Comparison of ENCODE assay signal across 24 cellular contexts in genomic region chr11:115765803-115766239, GRCh38.
A peak's percentile ranks its signal among the peaks of the same experiment; 100 is the strongest.
DNase-seq lines count a peak whose midpoint lies in the region; ATAC-seq and TF ChIP-seq lines count a peak whose summit lies in the region.
"Had no signal": no experiment of that assay in that cellular context is flagged by ENCODE, and none has a peak within 500 bp of the region (broad histone marks: within the 10 kb centered on the region; RNA-seq: fewer than 3 reads in every experiment).

No MANE protein-coding gene starts in this region.

- TF ChIP-seq CTCF in DND-41 (IDR thresholded peaks at IDR 0.05; ENCODE audit: borderline replicate concordance, extremely low read depth, low read length, poor library complexity, severe bottlenecking) (no peak), foreskin keratinocyte (conservative IDR thresholded peaks at IDR 0.05) (no peak), foreskin fibroblast (IDR thresholded peaks at IDR 0.05; ENCODE audit: low read depth, low read length) (no peak)

- no peak overlapping the region for H3K9ac ChIP-seq in DND-41 (ENCODE audit: low read depth, low read length)

- H3K27ac Mint-ChIP-seq in immature natural killer cell = no peak overlapping the region
- H3K27ac Mint-ChIP-seq: activated CD8-positive, alpha-beta T cell treated with anti-CD3 and anti-CD28 coated beads, Interleukin-2, amount 10 ng/mL, durations not matched to agents 7 days and 5 days; activated T-cell treated with anti-CD3 and anti-CD28 coated beads, Interleukin-2, amount 50 U/mL, for 24 hours; memory B cell; naive B cell had no signal

- H3K36me3 ChIP-seq in DND-41 (ENCODE audit: insufficient read depth, low read length) = no peaks in the 10 kb centered on the region
- H3K36me3 ChIP-seq: ascending aorta, right atrium auricular region, thoracic aorta had no signal

- H4K20me1 ChIP-seq in DND-41 (ENCODE audit: insufficient read depth, low read length) = no peaks in the 10 kb centered on the region

- H3K27ac ChIP-seq in DND-41 (ENCODE audit: low read length) = no peak overlapping the region
- H3K27ac ChIP-seq in foreskin keratinocyte = peak overlapping the region; percentile 62
- H3K27ac ChIP-seq: ascending aorta, PC-9, right atrium auricular region, SK-N-MC, thoracic aorta had no signal

- in situ Hi-C loops in SK-MEL-5 (cut with HindIII; ENCODE audit: low pct_unique_long_range_greater_than_20kb, low sequenced_read_pairs) = no loop called here

- no peak overlapping the region for H2AFZ ChIP-seq in DND-41 (ENCODE audit: low read depth, low read length)
- H2AFZ ChIP-seq: PC-9 had no signal

- H3K79me2 ChIP-seq in DND-41 (ENCODE audit: insufficient read depth, low read length) = no peaks in the 10 kb centered on the region

- no peaks in the 10 kb centered on the region for H3K9me3 ChIP-seq in DND-41 (ENCODE audit: insufficient read depth, low read length, severe bottlenecking)
- H3K9me3 ChIP-seq: ascending aorta, right atrium auricular region, thoracic aorta had no signal

- H3K4me3 ChIP-seq in DND-41 (ENCODE audit: low read depth in 1 of 2, low read length in 2 of 2) (no peak overlapping the region), foreskin fibroblast (ENCODE audit: low read depth in 1 of 2, low read length in 2 of 2) (no peak overlapping the region)
- H3K4me3 ChIP-seq: ascending aorta, PC-9, right atrium auricular region, SK-N-MC, thoracic aorta had no signal

- H3K36me3 Mint-ChIP-seq in immature natural killer cell = no peaks in the 10 kb centered on the region
- H3K36me3 Mint-ChIP-seq: memory B cell, naive B cell had no signal

- no peak overlapping the region for H3K4me3 Mint-ChIP-seq in immature natural killer cell
- H3K4me3 Mint-ChIP-seq: activated CD8-positive, alpha-beta T cell treated with anti-CD3 and anti-CD28 coated beads, Interleukin-2, amount 10 ng/mL, durations not matched to agents 7 days and 5 days; activated T-cell treated with anti-CD3 and anti-CD28 coated beads, Interleukin-2, amount 50 U/mL, for 24 hours; memory B cell; naive B cell had no signal

- ATAC-seq in DND-41 (ENCODE audit: insufficient read depth, low read depth) (peak; percentile 55), foreskin keratinocyte (peak; percentile 76), left lobe of liver (no peak), HG02938 (IDR thresholded peaks at IDR 0.05; ENCODE audit: unreplicated experiment) (no peak)
- ATAC-seq: activated CD8-positive, alpha-beta T cell treated with anti-CD3 and anti-CD28 coated beads, Interleukin-2, amount 10 ng/mL, durations not matched to agents 7 days and 5 days had no signal

- peaks cover 0 to under 1% of the 10 kb centered on the region in 2 donors for H3K4me1 Mint-ChIP-seq in immature natural killer cell
- H3K4me1 Mint-ChIP-seq: memory B cell, naive B cell had no signal

- H3K4me1 ChIP-seq in DND-41 (ENCODE audit: insufficient read depth, low read length) (no peaks in the 10 kb centered on the region), foreskin keratinocyte (peaks cover 4% of the 10 kb centered on the region)
- H3K4me1 ChIP-seq: ascending aorta had no signal

- peak; percentile 7 for DNase-seq in DND-41
- DNase-seq in LoVo (ENCODE audit: low spot score) = peak; percentile 9
- DNase-seq in SK-MEL-5 (ENCODE audit: low read depth, low spot score) = peak; percentile 49
- peak; percentile 56 to 86 for DNase-seq in foreskin keratinocyte
- no peak for DNase-seq in foreskin fibroblast
- DNase-seq in immature natural killer cell = no peak
- no peak for DNase-seq in left lobe of liver (ENCODE audit: low spot score)
- DNase-seq: activated CD8-positive, alpha-beta T cell treated with anti-CD3 and anti-CD28 coated beads, Interleukin-2, amount 10 ng/mL, durations not matched to agents 7 days and 5 days; activated naive CD4-positive, alpha-beta T cell treated with Interleukin-2 at 50 U/mL for 16 hours; activated T-cell treated with anti-CD3 and anti-CD28 coated beads, Interleukin-2, amount 50 U/mL, for 24 hours; GOT3; hippocampal formation; KBM-7; kidney; naive B cell; NCI-H1436; PC-9; stimulated activated CD4-positive, alpha-beta T cell treated with anti-CD3 and anti-CD28 coated beads, Interleukin-15, amount 100 ng/mL, for 24 hours had no signal

- H3K9me3 Mint-ChIP-seq in immature natural killer cell = peaks cover 0 to 1% (median 0%) of the 10 kb centered on the region in 6 donors
- H3K9me3 Mint-ChIP-seq: activated T-cell treated with anti-CD3 and anti-CD28 coated beads, Interleukin-2, amount 50 U/mL, for 24 hours had no signal

- H3K27me3 ChIP-seq in DND-41 (ENCODE audit: insufficient read depth, low read length, poor library complexity) (peaks cover 2% of the 10 kb centered on the region), foreskin keratinocyte (no peaks in the 10 kb centered on the region)
- H3K27me3 ChIP-seq: ascending aorta, right atrium auricular region had no signal

- H3K4me2 ChIP-seq in DND-41 (ENCODE audit: insufficient read depth, low read length) = no peak overlapping the region
- H3K4me2 ChIP-seq: PC-9 had no signal

- H3K27me3 Mint-ChIP-seq in immature natural killer cell (ENCODE audit: low read depth in 3 of 3) = peaks cover 2 to 5% (median 3%) of the 10 kb centered on the region in 3 donors

Comparison
In these comparisons a context has a peak if more than half of its experiments do, and no peak if none do; other contexts are left out.
1. ATAC-seq: peak in DND-41 (single experiment) and foreskin keratinocyte (single experiment); none in left lobe of liver (single experiment) and HG02938 (single experiment).
2. DNase-seq: peak in DND-41 (single experiment), LoVo (single experiment), SK-MEL-5 (single experiment) and foreskin keratinocyte (2 of 2); none in foreskin fibroblast (0 of 2), immature natural killer cell (0 of 3) and left lobe of liver (single experiment).